In the genomic region with DNA sequence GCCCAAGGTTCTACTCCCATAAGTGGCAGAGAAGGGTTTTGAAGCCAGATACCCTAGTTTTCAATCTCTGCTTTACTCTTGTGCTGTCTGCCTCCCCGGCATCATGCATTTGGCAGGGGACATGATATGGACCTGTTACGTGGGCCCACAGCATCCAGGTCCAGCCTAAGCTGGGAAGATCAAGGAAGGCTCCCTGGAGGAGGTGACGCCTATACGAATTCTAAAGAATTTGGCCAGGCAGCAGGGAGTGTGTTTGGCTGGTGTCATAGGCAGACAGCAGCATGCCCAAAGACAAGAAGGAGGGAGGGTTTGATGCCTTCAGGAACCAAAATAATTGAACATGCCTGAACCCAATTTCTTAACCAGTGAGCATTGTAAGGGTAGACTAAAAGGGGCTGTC, we compare ENCODE assay signal across 1 cellular context.
A peak's percentile ranks its signal among the peaks of the same experiment; 100 is the strongest.
TF ChIP-seq lines count a peak whose summit lies in the region.

No MANE protein-coding gene starts in this region.

TF ChIP-seq in HepG2, 621 proteins besides CTCF, POLR2A, EP300 and RAD21 (continued from another document):
- TF ChIP-seq, protein P1, sequence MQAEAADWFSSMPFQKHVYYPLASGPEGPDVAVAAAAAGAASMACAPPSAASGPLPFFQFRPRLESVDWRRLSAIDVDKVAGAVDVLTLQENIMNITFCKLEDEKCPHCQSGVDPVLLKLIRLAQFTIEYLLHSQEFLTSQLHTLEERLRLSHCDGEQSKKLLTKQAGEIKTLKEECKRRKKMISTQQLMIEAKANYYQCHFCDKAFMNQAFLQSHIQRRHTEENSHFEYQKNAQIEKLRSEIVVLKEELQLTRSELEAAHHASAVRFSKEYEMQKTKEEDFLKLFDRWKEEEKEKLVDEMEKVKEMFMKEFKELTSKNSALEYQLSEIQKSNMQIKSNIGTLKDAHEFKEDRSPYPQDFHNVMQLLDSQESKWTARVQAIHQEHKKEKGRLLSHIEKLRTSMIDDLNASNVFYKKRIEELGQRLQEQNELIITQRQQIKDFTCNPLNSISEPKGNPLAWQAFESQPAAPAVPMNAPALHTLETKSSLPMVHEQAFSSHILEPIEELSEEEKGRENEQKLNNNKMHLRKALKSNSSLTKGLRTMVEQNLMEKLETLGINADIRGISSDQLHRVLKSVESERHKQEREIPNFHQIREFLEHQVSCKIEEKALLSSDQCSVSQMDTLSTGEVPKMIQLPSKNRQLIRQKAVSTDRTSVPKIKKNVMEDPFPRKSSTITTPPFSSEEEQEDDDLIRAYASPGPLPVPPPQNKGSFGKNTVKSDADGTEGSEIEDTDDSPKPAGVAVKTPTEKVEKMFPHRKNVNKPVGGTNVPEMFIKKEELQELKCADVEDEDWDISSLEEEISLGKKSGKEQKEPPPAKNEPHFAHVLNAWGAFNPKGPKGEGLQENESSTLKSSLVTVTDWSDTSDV (CRISPR knock-in tag; IDR thresholded peaks at IDR 0.05): no peak
- TF ChIP-seq ZNF670 (CRISPR knock-in tag; IDR thresholded peaks at IDR 0.05; ENCODE audit: borderline replicate concordance): 0 out of 2 replicates have a peak, but pooled peaks have one; percentile 33
- TF ChIP-seq, protein P2, sequence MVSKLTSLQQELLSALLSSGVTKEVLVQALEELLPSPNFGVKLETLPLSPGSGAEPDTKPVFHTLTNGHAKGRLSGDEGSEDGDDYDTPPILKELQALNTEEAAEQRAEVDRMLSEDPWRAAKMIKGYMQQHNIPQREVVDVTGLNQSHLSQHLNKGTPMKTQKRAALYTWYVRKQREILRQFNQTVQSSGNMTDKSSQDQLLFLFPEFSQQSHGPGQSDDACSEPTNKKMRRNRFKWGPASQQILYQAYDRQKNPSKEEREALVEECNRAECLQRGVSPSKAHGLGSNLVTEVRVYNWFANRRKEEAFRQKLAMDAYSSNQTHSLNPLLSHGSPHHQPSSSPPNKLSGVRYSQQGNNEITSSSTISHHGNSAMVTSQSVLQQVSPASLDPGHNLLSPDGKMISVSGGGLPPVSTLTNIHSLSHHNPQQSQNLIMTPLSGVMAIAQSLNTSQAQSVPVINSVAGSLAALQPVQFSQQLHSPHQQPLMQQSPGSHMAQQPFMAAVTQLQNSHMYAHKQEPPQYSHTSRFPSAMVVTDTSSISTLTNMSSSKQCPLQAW (CRISPR knock-in tag; IDR thresholded peaks at IDR 0.05): no peak
- TF ChIP-seq ZNF543 (CRISPR knock-in tag; IDR thresholded peaks at IDR 0.05): no peak
- TF ChIP-seq, protein P3, sequence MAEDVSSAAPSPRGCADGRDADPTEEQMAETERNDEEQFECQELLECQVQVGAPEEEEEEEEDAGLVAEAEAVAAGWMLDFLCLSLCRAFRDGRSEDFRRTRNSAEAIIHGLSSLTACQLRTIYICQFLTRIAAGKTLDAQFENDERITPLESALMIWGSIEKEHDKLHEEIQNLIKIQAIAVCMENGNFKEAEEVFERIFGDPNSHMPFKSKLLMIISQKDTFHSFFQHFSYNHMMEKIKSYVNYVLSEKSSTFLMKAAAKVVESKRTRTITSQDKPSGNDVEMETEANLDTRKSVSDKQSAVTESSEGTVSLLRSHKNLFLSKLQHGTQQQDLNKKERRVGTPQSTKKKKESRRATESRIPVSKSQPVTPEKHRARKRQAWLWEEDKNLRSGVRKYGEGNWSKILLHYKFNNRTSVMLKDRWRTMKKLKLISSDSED (CRISPR knock-in tag; IDR thresholded peaks at IDR 0.05): 0 out of 2 replicates have a peak, but pooled peaks have one; percentile 39
- TF ChIP-seq, protein P4, sequence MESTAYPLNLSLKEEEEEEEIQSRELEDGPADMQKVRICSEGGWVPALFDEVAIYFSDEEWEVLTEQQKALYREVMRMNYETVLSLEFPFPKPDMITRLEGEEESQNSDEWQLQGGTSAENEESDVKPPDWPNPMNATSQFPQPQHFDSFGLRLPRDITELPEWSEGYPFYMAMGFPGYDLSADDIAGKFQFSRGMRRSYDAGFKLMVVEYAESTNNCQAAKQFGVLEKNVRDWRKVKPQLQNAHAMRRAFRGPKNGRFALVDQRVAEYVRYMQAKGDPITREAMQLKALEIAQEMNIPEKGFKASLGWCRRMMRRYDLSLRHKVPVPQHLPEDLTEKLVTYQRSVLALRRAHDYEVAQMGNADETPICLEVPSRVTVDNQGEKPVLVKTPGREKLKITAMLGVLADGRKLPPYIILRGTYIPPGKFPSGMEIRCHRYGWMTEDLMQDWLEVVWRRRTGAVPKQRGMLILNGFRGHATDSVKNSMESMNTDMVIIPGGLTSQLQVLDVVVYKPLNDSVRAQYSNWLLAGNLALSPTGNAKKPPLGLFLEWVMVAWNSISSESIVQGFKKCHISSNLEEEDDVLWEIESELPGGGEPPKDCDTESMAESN (CRISPR knock-in tag; conservative IDR thresholded peaks at IDR 0.05): no peak
- TF ChIP-seq ZFP36 (IDR thresholded peaks at IDR 0.05; ENCODE audit: borderline replicate concordance, low read depth, low read length, partially characterized antibody): peak; percentile 61
- no peak for TF ChIP-seq KLF13 (CRISPR knock-in tag; IDR thresholded peaks at IDR 0.05)
- TF ChIP-seq ZNF724P (CRISPR knock-in tag; IDR thresholded peaks at IDR 0.05; ENCODE audit: borderline replicate concordance): no peak
